Comparison of ENCODE assay signal across 1 cellular context in the genomic region with DNA sequence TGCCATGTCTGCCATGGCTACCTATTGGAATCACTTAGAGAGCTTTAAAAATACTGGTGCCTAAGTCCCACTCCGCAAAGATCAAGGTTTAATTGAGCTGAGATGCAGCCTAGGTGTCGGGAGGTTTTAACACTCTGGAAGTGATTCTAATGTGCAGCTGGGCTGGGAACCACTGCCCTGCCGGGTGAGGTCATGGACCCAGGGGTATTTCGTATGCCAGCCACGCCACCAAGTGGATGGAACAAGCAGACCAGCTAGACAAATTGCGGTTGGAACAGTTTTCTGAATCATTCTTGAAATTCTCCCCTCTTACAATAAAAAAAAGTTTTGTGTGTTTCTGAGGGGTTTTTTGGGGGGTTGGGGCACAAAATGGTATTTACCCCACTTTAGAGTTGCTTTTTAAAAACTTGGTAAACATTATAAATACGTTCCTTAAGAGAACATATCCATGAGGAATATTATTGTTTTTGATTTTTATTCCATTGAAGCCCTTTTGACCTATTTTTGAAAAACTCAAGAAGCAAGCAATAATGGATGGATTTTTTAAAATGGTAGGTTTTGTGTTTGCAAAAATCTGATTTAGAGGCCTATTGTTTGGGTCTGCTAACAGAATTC.
TF ChIP-seq lines count a peak whose summit lies in the region.

No MANE protein-coding gene starts in this region.

TF ChIP-seq in HepG2, 621 proteins besides CTCF, POLR2A, EP300 and RAD21 (continued from another document):
- TF ChIP-seq ARID5B (CRISPR knock-in tag; IDR thresholded peaks at IDR 0.05) (0 out of 2 replicates have a peak, but pooled peaks have one; percentile 26), FOSL2 (CRISPR knock-in tag; IDR thresholded peaks at IDR 0.05) (0 out of 2 replicates have a peak, but pooled peaks have one; percentile 28), SMC3 (IDR thresholded peaks at IDR 0.05; ENCODE audit: low read length) (peak; percentile 87), NR2F6 (IDR thresholded peaks at IDR 0.05) (peak; percentile 48), NR2F6 (CRISPR knock-in tag; IDR thresholded peaks at IDR 0.05) (peak; percentile 61; the same call in 1 of the 2 replicates), RXRB (CRISPR knock-in tag; IDR thresholded peaks at IDR 0.05; ENCODE audit: borderline replicate concordance) (peak; percentile 63; the same call in 1 of the 2 replicates), ZFYVE20 (CRISPR knock-in tag; IDR thresholded peaks at IDR 0.05; ENCODE audit: borderline replicate concordance, low read depth) (no peak), NFE2 (CRISPR knock-in tag; IDR thresholded peaks at IDR 0.05) (no peak), ZFAT (CRISPR knock-in tag; conservative IDR thresholded peaks at IDR 0.05) (no peak)
- TF ChIP-seq, protein P1, sequence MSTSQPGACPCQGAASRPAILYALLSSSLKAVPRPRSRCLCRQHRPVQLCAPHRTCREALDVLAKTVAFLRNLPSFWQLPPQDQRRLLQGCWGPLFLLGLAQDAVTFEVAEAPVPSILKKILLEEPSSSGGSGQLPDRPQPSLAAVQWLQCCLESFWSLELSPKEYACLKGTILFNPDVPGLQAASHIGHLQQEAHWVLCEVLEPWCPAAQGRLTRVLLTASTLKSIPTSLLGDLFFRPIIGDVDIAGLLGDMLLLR (CRISPR knock-in tag; IDR thresholded peaks at IDR 0.05): no peak
